Comparison of ENCODE assay signal across 12 cellular contexts in genomic region chr5:14668247-14668646, GRCh38. TPM values are rescaled to one million over a fixed set of nuclear protein-coding genes. Genes with fewer than 3 reads are reported as not detected.
DNase-seq lines count a peak whose midpoint lies in the region; ATAC-seq, FAIRE-seq and TF ChIP-seq lines count a peak whose summit lies in the region.
"Had no signal": no experiment of that assay in that cellular context is flagged by ENCODE, and none has a peak within 500 bp of the region (broad histone marks: within the 10 kb centered on the region; RNA-seq: fewer than 3 reads in every experiment).

No MANE protein-coding gene starts in this region.

- TF ChIP-seq CTCF in OCI-LY1 (IDR thresholded peaks at IDR 0.05; ENCODE audit: low read length) (no peak), H9 (conservative IDR thresholded peaks at IDR 0.05) (no peak)

- no peak for ATAC-seq in activated naive CD4-positive, alpha-beta T cell treated with anti-CD3 and anti-CD28 coated beads, Interleukin-2, amount 50 U/mL, for 72 hours

- H3K27me3 ChIP-seq in OCI-LY1 (ENCODE audit: insufficient read depth, low read length) (no peaks in the 10 kb centered on the region), mesenchymal stem cell (ENCODE audit: control insufficient read depth in 1 of 2, insufficient read depth in 1 of 2, low read length in 2 of 2) (no peaks in the 10 kb centered on the region), H9 (ENCODE audit: insufficient read depth, low read length) (no peaks in the 10 kb centered on the region; the same call in 1 of the 2 replicates)
- H3K27me3 ChIP-seq: colonic mucosa, stomach had no signal

- H4K20me1 ChIP-seq in OCI-LY1 (ENCODE audit: insufficient read depth, low read length) (no peaks in the 10 kb centered on the region), H9 (ENCODE audit: control insufficient read depth, insufficient read depth, insufficient read length) (no peaks in the 10 kb centered on the region)

- H4K8ac ChIP-seq in mesenchymal stem cell (ENCODE audit: low read length) (no peak overlapping the region), H9 (replicated peaks; ENCODE audit: insufficient read length, low read depth, low read length) (no peak overlapping the region)

- H3K36me3 Mint-ChIP-seq in activated naive CD4-positive, alpha-beta T cell treated with anti-CD3 and anti-CD28 coated beads, Interleukin-2, amount 50 U/mL, for 72 hours, result peaks cover 29 to 38% of the 10 kb centered on the region in 2 donors
- H3K36me3 Mint-ChIP-seq in H9 (ENCODE audit: insufficient read depth in 1 of 3, low read depth in 3 of 3), result peaks cover 0 to 4% (median 0%) of the 10 kb centered on the region in 3 experiments; a peak in 2 of 7 replicates
- H3K36me3 Mint-ChIP-seq: mesothelial cell of epicardium had no signal

- H2AFZ ChIP-seq in OCI-LY1 (ENCODE audit: low read length), result no peak overlapping the region
- no peak overlapping the region for H2AFZ ChIP-seq in mesenchymal stem cell (ENCODE audit: low read depth, low read length)
- H2AFZ ChIP-seq in H9 (ENCODE audit: low read length), result no peak overlapping the region

- H2BK12ac ChIP-seq in mesenchymal stem cell (ENCODE audit: low read length in 2 of 2) (no peak overlapping the region), H9 (ENCODE audit: insufficient read length, low read depth, low read length) (no peak overlapping the region)

- no peak for TF ChIP-seq POLR2A in GM12892 (IDR thresholded peaks at IDR 0.05; ENCODE audit: low read depth, low read length)

- H2AK5ac ChIP-seq in mesenchymal stem cell (ENCODE audit: low read length, severe bottlenecking) (no peak overlapping the region), H9 (ENCODE audit: insufficient read length, low read length) (no peak overlapping the region)

- H2BK20ac ChIP-seq in H9 (ENCODE audit: low read depth, low read length, poor library complexity, severe bottlenecking), result no peak overlapping the region

- H2BK120ac ChIP-seq in mesenchymal stem cell (ENCODE audit: low read depth, low read length) (no peak overlapping the region), H9 (ENCODE audit: low read depth, low read length, poor library complexity, severe bottlenecking) (no peak overlapping the region)

- no peaks in the 10 kb centered on the region for H3K9me3 Mint-ChIP-seq in activated naive CD4-positive, alpha-beta T cell treated with anti-CD3 and anti-CD28 coated beads, Interleukin-2, amount 50 U/mL, for 72 hours
- peaks cover 2% of the 10 kb centered on the region in 2 experiments; a peak in 3 of 5 replicates for H3K9me3 Mint-ChIP-seq in H9
- H3K9me3 Mint-ChIP-seq: mesothelial cell of epicardium had no signal

- H3K23me2 ChIP-seq in H9 (ENCODE audit: insufficient read length, low read depth, low read length, poor library complexity, severe bottlenecking), result peaks cover 13% of the 10 kb centered on the region

- H3K36me3 ChIP-seq in OCI-LY1 (ENCODE audit: insufficient read depth, low read length) (peaks cover 20% of the 10 kb centered on the region), mesenchymal stem cell (ENCODE audit: control insufficient read depth in 1 of 2, insufficient read depth in 2 of 2, low read depth in 1 of 2, low read length in 2 of 2) (peaks cover 0 to 4% of the 10 kb centered on the region in 2 experiments)
- H3K36me3 ChIP-seq: colonic mucosa, stomach had no signal

- peak overlapping the region; percentile 84 for H3K4me2 ChIP-seq in OCI-LY1 (ENCODE audit: low read length)
- no peak overlapping the region for H3K4me2 ChIP-seq in mesenchymal stem cell (ENCODE audit: low read length, poor library complexity, severe bottlenecking)
- no peak overlapping the region for H3K4me2 ChIP-seq in H9 (ENCODE audit: insufficient read depth, insufficient read length, low read length)

- H3K4ac ChIP-seq in mesenchymal stem cell (ENCODE audit: low read depth in 1 of 2, low read length in 2 of 2), result no peak overlapping the region
- no peak overlapping the region for H3K4ac ChIP-seq in H9 (ENCODE audit: low read depth, low read length)

- no peaks in the 10 kb centered on the region for H3K9me2 ChIP-seq in OCI-LY1 (ENCODE audit: low read depth, low read length)

- no peak overlapping the region for H3K56ac ChIP-seq in H9 (ENCODE audit: insufficient read length, low read depth, low read length)

- H2BK15ac ChIP-seq in mesenchymal stem cell (ENCODE audit: low read depth, poor library complexity, severe bottlenecking), result no peak overlapping the region
- no peak overlapping the region for H2BK15ac ChIP-seq in H9 (ENCODE audit: low read depth, low read length)

- H3T11ph ChIP-seq in H9 (ENCODE audit: low read length), result no peak overlapping the region

- H3K27ac ChIP-seq in OCI-LY1 (ENCODE audit: low read depth, low read length, poor library complexity, severe bottlenecking) (peak overlapping the region; percentile 45), mesenchymal stem cell (ENCODE audit: low read length, poor library complexity, severe bottlenecking) (no peak overlapping the region), H9 (ENCODE audit: insufficient read length, low read depth, low read length) (no peak overlapping the region)
- H3K27ac ChIP-seq: colonic mucosa had no signal

- peak overlapping the region; percentile 75 to 95 for H3K27ac Mint-ChIP-seq in activated naive CD4-positive, alpha-beta T cell treated with anti-CD3 and anti-CD28 coated beads, Interleukin-2, amount 50 U/mL, for 72 hours
- no peak overlapping the region for H3K27ac Mint-ChIP-seq in H9
- H3K27ac Mint-ChIP-seq: mesothelial cell of epicardium had no signal

- no peaks in the 10 kb centered on the region for H3K9me3 ChIP-seq in OCI-LY1 (ENCODE audit: low read length)
- no peaks in the 10 kb centered on the region for H3K9me3 ChIP-seq in mesenchymal stem cell (ENCODE audit: control insufficient read depth, low read length)
- H3K9me3 ChIP-seq in H9 (ENCODE audit: control insufficient read depth, low read depth, low read length), result no peaks in the 10 kb centered on the region
- H3K9me3 ChIP-seq: colonic mucosa, stomach had no signal

- H3K27me3 Mint-ChIP-seq in H9 (ENCODE audit: low read depth), result peaks cover 19% of the 10 kb centered on the region

- no peak overlapping the region for H3K14ac ChIP-seq in mesenchymal stem cell (ENCODE audit: low read length in 2 of 2)
- H3K14ac ChIP-seq in H9 (ENCODE audit: insufficient read depth, low read length), result no peak overlapping the region

- no peak overlapping the region for H3K4me3 Mint-ChIP-seq in H9
- H3K4me3 Mint-ChIP-seq: mesothelial cell of epicardium had no signal

- H2BK5ac ChIP-seq in mesenchymal stem cell (ENCODE audit: low read depth, low read length, poor library complexity, severe bottlenecking) (no peak overlapping the region), H9 (ENCODE audit: insufficient read length, low read length) (no peak overlapping the region)

- H3K79me1 ChIP-seq in mesenchymal stem cell (replicated peaks; ENCODE audit: low read length, poor library complexity, severe bottlenecking) (peaks cover 10% of the 10 kb centered on the region), H9 (ENCODE audit: insufficient read depth, low read depth, low read length, poor library complexity, severe bottlenecking) (peaks cover 3% of the 10 kb centered on the region)

- H3K9ac ChIP-seq in OCI-LY1 (ENCODE audit: low read length) (peak overlapping the region; percentile 7; the same call in 1 of the 2 replicates), mesenchymal stem cell (ENCODE audit: low read length) (no peak overlapping the region), H9 (ENCODE audit: extremely low read depth, insufficient read length, low read length) (no peak overlapping the region)

- H3K79me2 ChIP-seq in OCI-LY1 (ENCODE audit: insufficient read depth, low read length), result peaks cover 62% of the 10 kb centered on the region
- H3K79me2 ChIP-seq in H9 (ENCODE audit: insufficient read depth, low read length), result peaks cover 9% of the 10 kb centered on the region; the same call in 1 of the 2 replicates

- WGBS in mesenchymal stem cell, result 95% methylated on average over 4 of the region's 4 CpGs
- no CpG with 5 or more reads among the region's 4 CpGs for WGBS in H9 (ENCODE audit: extremely low coverage, insufficient read length, low lambda C conversion rate)

- no peak overlapping the region for H3K23ac ChIP-seq in mesenchymal stem cell (ENCODE audit: low read length in 2 of 2)
- no peak overlapping the region for H3K23ac ChIP-seq in H9 (ENCODE audit: insufficient read length, low read depth, low read length)

- H4K91ac ChIP-seq in mesenchymal stem cell (ENCODE audit: low read length) (no peak overlapping the region), H9 (ENCODE audit: insufficient read length, low read depth, low read length) (no peak overlapping the region)

- no peak overlapping the region for H4K5ac ChIP-seq in H9 (ENCODE audit: insufficient read length, low read depth, low read length)

- DNase-seq in GM12892 (ENCODE audit: insufficient read length) (no peak), NCI-H1436 treated with DMSO at 0.1 percent for 48 hours (lab: John Stamatoyannopoulos, UW) (no peak), mesenchymal stem cell (no peak), H9 (no peak)
- no peak for DNase-seq in activated naive CD4-positive, alpha-beta T cell treated with anti-CD3 and anti-CD28 coated beads, Interleukin-2, amount 50 U/mL, for 72 hours (ENCODE audit: low spot score in 2 of 2)
- DNase-seq in stimulated activated CD8-positive, alpha-beta memory T cell treated with anti-CD3 and anti-CD28 coated beads, Interleukin-15, amount 100 ng/mL, for 4 hours (ENCODE audit: low read depth in 2 of 2), result peak; percentile 36 to 37
- DNase-seq: DMS79 treated with DMSO at 0.1 percent for 48 hours, NCI-H1694 treated with DMSO at 0.1 percent for 48 hours, stomach had no signal

- H3K18ac ChIP-seq in mesenchymal stem cell (ENCODE audit: low read depth in 1 of 2, low read length in 2 of 2), result no peak overlapping the region
- H3K18ac ChIP-seq in H9 (ENCODE audit: insufficient read length, low read depth, low read length), result no peak overlapping the region

- FAIRE-seq in GM12892 (lab: Jason Lieb, UNC), result peak; percentile 82

- no peaks in the 10 kb centered on the region for H3F3A ChIP-seq in OCI-LY1 (ENCODE audit: insufficient read depth, low read length)

- H3K4me1 ChIP-seq in OCI-LY1 (ENCODE audit: insufficient read depth, low read length, severe bottlenecking) (peaks cover 86% of the 10 kb centered on the region), mesenchymal stem cell (ENCODE audit: control insufficient read depth, insufficient read depth, low read depth, low read length) (peaks cover 13% of the 10 kb centered on the region), H9 (ENCODE audit: insufficient read depth, low read length) (peaks cover 6% of the 10 kb centered on the region; the same call in 1 of the 2 replicates)

- H3K4me3 ChIP-seq in OCI-LY1 (ENCODE audit: low read depth, low read length, poor library complexity, severe bottlenecking), result peak overlapping the region; percentile 36
- H3K4me3 ChIP-seq in mesenchymal stem cell (ENCODE audit: insufficient read depth in 1 of 2, low read depth in 1 of 2, low read length in 2 of 2), result peak overlapping the region in 1 of 2 experiments; percentile 28
- H3K4me3 ChIP-seq: colonic mucosa, stomach had no signal

- H3K4me1 Mint-ChIP-seq in H9, result peaks cover 39 to 41% of the 10 kb centered on the region in 2 experiments

RNA-seq across cellular contexts. Expression of gene OTULIN, which starts 3.7 kb away (rescaled TPM):
- 13.8 TPM for polyA plus RNA-seq in GM12892 (2012; ENCODE audit: missing spikeins)
- 10 to 100 TPM; 59.4 to 60.2 TPM for total RNA-seq in activated naive CD4-positive, alpha-beta T cell treated with anti-CD3 and anti-CD28 coated beads, Interleukin-2, amount 50 U/mL, for 72 hours
- 6.4 TPM for polyA plus RNA-seq in mesenchymal stem cell (2013, experiment 1 of 2)
- polyA plus RNA-seq in mesenchymal stem cell (2013, experiment 2 of 2), result 6.7 TPM
- 32.1 and 35.8 TPM in 2 replicates for total RNA-seq in H9 (2021)

Comparison
In these comparisons a context has a peak if more than half of its experiments do, and no peak if none do; other contexts are left out.
1. DNase-seq: peak in stimulated activated CD8-positive, alpha-beta memory T cell treated with anti-CD3 and anti-CD28 coated beads, Interleukin-15, amount 100 ng/mL, for 4 hours (2 of 2); none in GM12892 (single experiment), activated naive CD4-positive, alpha-beta T cell treated with anti-CD3 and anti-CD28 coated beads, Interleukin-2, amount 50 U/mL, for 72 hours (0 of 2), NCI-H1436 treated with DMSO at 0.1 percent for 48 hours (single experiment), mesenchymal stem cell (single experiment) and H9 (single experiment).
2. H3K27ac Mint-ChIP-seq: peak in activated naive CD4-positive, alpha-beta T cell treated with anti-CD3 and anti-CD28 coated beads, Interleukin-2, amount 50 U/mL, for 72 hours (2 of 2); none in H9 (0 of 3).